Comparison of ENCODE assay signal across 18 cellular contexts in the genomic region with DNA sequence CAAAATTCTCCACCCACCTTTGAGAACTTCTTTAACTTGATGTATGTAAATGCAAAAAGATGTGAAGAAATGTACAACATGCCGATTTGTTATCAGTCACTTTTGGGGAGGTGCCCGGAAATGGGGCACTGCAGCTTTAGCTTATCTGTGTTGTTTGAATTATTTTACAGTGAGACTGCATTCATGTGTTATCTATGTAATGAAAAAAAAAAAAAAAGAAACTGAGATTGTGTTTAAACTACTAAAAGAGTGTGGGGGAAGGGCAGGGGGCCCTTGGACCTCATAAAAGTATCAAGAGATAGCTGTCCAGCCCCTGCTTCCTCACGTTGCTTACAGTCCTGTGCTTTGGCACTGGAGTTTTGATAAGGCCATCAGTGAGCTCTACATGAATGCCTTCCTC.
"Had no signal": no experiment of that assay in that cellular context is flagged by ENCODE, and none has a peak within 500 bp of the region (broad histone marks: within the 10 kb centered on the region; RNA-seq: fewer than 3 reads in every experiment).

No MANE protein-coding gene starts in this region.

- H3K79me2 ChIP-seq: parathyroid adenoma had no signal

- H3K27me3 ChIP-seq: gastrocnemius medialis, right atrium auricular region, sigmoid colon had no signal

- H3K4me1 ChIP-seq: gastrocnemius medialis, heart right ventricle, parathyroid adenoma, right atrium auricular region, sigmoid colon had no signal

- H3K4me1 Mint-ChIP-seq: central memory CD8-positive, alpha-beta T cell; immature natural killer cell; natural killer cell had no signal

- H3K27ac ChIP-seq: gastrocnemius medialis, heart right ventricle, parathyroid adenoma, right atrium auricular region, sigmoid colon, skin epidermis had no signal

- H3K27ac Mint-ChIP-seq: immature natural killer cell, natural killer cell had no signal

- H3K9me3 ChIP-seq: gastrocnemius medialis, sigmoid colon had no signal

- H3K4me3 ChIP-seq: gastrocnemius medialis, heart right ventricle, lung, right atrium auricular region, sigmoid colon, skin epidermis had no signal

- H3K4me3 Mint-ChIP-seq: central memory CD8-positive, alpha-beta T cell; immature natural killer cell; natural killer cell had no signal

- H3K36me3 ChIP-seq: gastrocnemius medialis, heart right ventricle, right atrium auricular region, sigmoid colon had no signal

- H3K27me3 Mint-ChIP-seq: central memory CD8-positive, alpha-beta T cell had no signal

- ATAC-seq: esophagus mucosa, gastrocnemius medialis, heart right ventricle, left cardiac atrium, left ventricle myocardium superior, natural killer cell had no signal

- H3K36me3 Mint-ChIP-seq: immature natural killer cell, natural killer cell had no signal

- H3K9me3 Mint-ChIP-seq: central memory CD8-positive, alpha-beta T cell; immature natural killer cell; natural killer cell had no signal

- DNase-seq: effector memory CD4-positive, alpha-beta T cell; gastrocnemius medialis; heart right ventricle; immature natural killer cell; kidney; left cardiac atrium; left ventricle myocardium superior; mesenchymal stem cell; natural killer cell; sigmoid colon; stimulated activated CD4-positive, alpha-beta T cell treated with anti-CD3 and anti-CD28 coated beads, Interleukin-12 subunit alpha, Interleukin-12 subunit beta, amount 100 ng/mL, for 4 hours; stimulated activated naive CD4-positive, alpha-beta T cell had no signal

- H2AFZ ChIP-seq: parathyroid adenoma had no signal
